In genomic region chr13:94327318-94327717, GRCh38 we compare ENCODE assay signal across 9 cellular contexts.
DNase-seq lines count a peak whose midpoint lies in the region; ATAC-seq, FAIRE-seq and TF ChIP-seq lines count a peak whose summit lies in the region.
"Had no signal": no experiment of that assay in that cellular context is flagged by ENCODE, and none has a peak within 500 bp of the region (broad histone marks: within the 10 kb centered on the region; RNA-seq: fewer than 3 reads in every experiment).

No MANE protein-coding gene starts in this region.

- peak; percentile 72 for FAIRE-seq in endothelial cell of umbilical vein (lab: Jason Lieb, UNC)

- intact Hi-C loops in endothelial cell of umbilical vein (cut with micrococcal nuclease) (loop anchor here (2.0 kb wide), 1 partner anchor 17 kb away; no protein-coding TSS in a partner anchor), Right ventricle myocardium superior (cut with DNase I) (no loop called here)

- no peaks in the 10 kb centered on the region for H3K9me3 Mint-ChIP-seq in neural progenitor cell
- no peaks in the 10 kb centered on the region for H3K9me3 Mint-ChIP-seq in HFFc6

- DNase-seq in GM12864 (ENCODE audit: low read depth) (peak; percentile 82), endothelial cell of umbilical vein (ENCODE audit: low read depth, low spot score) (peak; percentile 12), NCI-H2029 (lab: John Stamatoyannopoulos, UW) (no peak), neural progenitor cell (ENCODE audit: low spot score) (no peak), HFFc6 (no peak), Right ventricle myocardium superior (no peak)
- DNase-seq: psoas muscle had no signal

- POLR2A ChIA-PET in endothelial cell of umbilical vein (lab: Charles Lee), result no interaction called here

- H3K36me3 ChIP-seq in endothelial cell of umbilical vein (ENCODE audit: control insufficient read depth in 2 of 2, extremely low read depth in 1 of 2, insufficient read depth in 2 of 2, low read length in 2 of 2), result no peaks in the 10 kb centered on the region
- no peaks in the 10 kb centered on the region for H3K36me3 ChIP-seq in neural progenitor cell

- H3K9ac ChIP-seq in endothelial cell of umbilical vein (replicated peaks; ENCODE audit: extremely low read depth, insufficient read depth, low read length) (no peak overlapping the region), neural progenitor cell (no peak overlapping the region)

- TF ChIP-seq CTCF in GM12864 (IDR thresholded peaks at IDR 0.05; ENCODE audit: low read depth, low read length, missing control alignments) (no peak), endothelial cell of umbilical vein (IDR thresholded peaks at IDR 0.05; ENCODE audit: extremely low read depth in 1 of 2, insufficient read depth in 1 of 2, low read depth in 1 of 2, low read length in 2 of 2) (no peak), neural progenitor cell (IDR thresholded peaks at IDR 0.05) (no peak), HFFc6 (IDR thresholded peaks at IDR 0.05) (no peak)

- dilution Hi-C loops in endothelial cell of umbilical vein (cut with MboI; ENCODE audit: extremely low pct_ligation_motif_present, low sequenced_read_pairs), result no loop called here

- no peak overlapping the region for H2AFZ ChIP-seq in endothelial cell of umbilical vein (ENCODE audit: low read depth, low read length)
- no peak overlapping the region for H2AFZ ChIP-seq in neural progenitor cell (replicated peaks)

- H3K4me2 ChIP-seq in endothelial cell of umbilical vein (ENCODE audit: insufficient read depth, low read length) (no peak overlapping the region), neural progenitor cell (no peak overlapping the region)

- ATAC-seq in GM21360 (IDR thresholded peaks at IDR 0.05; ENCODE audit: unreplicated experiment), result peak; percentile 99
- peak; percentile 99 for ATAC-seq in HG03439 (IDR thresholded peaks at IDR 0.05; ENCODE audit: unreplicated experiment)
- ATAC-seq in Right ventricle myocardium superior (ENCODE audit: poor library complexity), result no peak
- ATAC-seq: psoas muscle had no signal

- H3K36me3 Mint-ChIP-seq in neural progenitor cell, result no peaks in the 10 kb centered on the region
- H3K36me3 Mint-ChIP-seq in HFFc6 (ENCODE audit: low read depth), result no peaks in the 10 kb centered on the region

- H4K20me1 ChIP-seq in endothelial cell of umbilical vein (replicated peaks; ENCODE audit: control insufficient read depth, extremely low read depth, insufficient read depth, low read length) (no peaks in the 10 kb centered on the region), neural progenitor cell (ENCODE audit: low read depth) (no peaks in the 10 kb centered on the region)

- H3K79me2 ChIP-seq in endothelial cell of umbilical vein (ENCODE audit: control insufficient read depth, insufficient read depth, low read length), result no peaks in the 10 kb centered on the region
- no peaks in the 10 kb centered on the region for H3K79me2 ChIP-seq in neural progenitor cell (ENCODE audit: low read depth)

- peaks cover 15% of the 10 kb centered on the region for H3K4me1 Mint-ChIP-seq in neural progenitor cell
- H3K4me1 Mint-ChIP-seq in HFFc6 (ENCODE audit: low read depth), result peaks cover 43% of the 10 kb centered on the region

- H3K4me3 ChIP-seq in GM12864 (ENCODE audit: low read depth, low read length) (0 out of 2 replicates have a peak overlapping the region, but pooled peaks have one; percentile 2), endothelial cell of umbilical vein (replicated peaks in 1 of 3; ENCODE audit: insufficient read depth in 1 of 3, low read depth in 1 of 3, low read length in 3 of 3) (no peak overlapping the region), neural progenitor cell (no peak overlapping the region)
- H3K4me3 ChIP-seq: psoas muscle had no signal

- no peak for TF ChIP-seq POLR2A in endothelial cell of umbilical vein (IDR thresholded peaks at IDR 0.05; ENCODE audit: low read depth, low read length)

- H3K9me3 ChIP-seq in endothelial cell of umbilical vein (replicated peaks; ENCODE audit: control insufficient read depth, insufficient read depth, low read length) (no peaks in the 10 kb centered on the region), neural progenitor cell (ENCODE audit: low read depth) (no peaks in the 10 kb centered on the region)
- H3K9me3 ChIP-seq: psoas muscle had no signal

- no peak overlapping the region for H3K4me3 Mint-ChIP-seq in neural progenitor cell
- H3K4me3 Mint-ChIP-seq in HFFc6, result no peak overlapping the region

- no peaks in the 10 kb centered on the region for H3F3A ChIP-seq in neural progenitor cell (ENCODE audit: low read depth)

- H3K27me3 ChIP-seq in endothelial cell of umbilical vein (ENCODE audit: control insufficient read depth in 2 of 2, insufficient read depth in 2 of 2, low read length in 2 of 2) (no peaks in the 10 kb centered on the region), neural progenitor cell (no peaks in the 10 kb centered on the region)

- CTCF ChIA-PET in endothelial cell of umbilical vein (lab: Charles Lee), result no interaction called here

- H3K27ac ChIP-seq in endothelial cell of umbilical vein (ENCODE audit: insufficient read depth, low read depth, low read length), result no peak overlapping the region
- no peak overlapping the region for H3K27ac ChIP-seq in neural progenitor cell
- H3K27ac ChIP-seq: psoas muscle had no signal

- BruUV-seq in endothelial cell of umbilical vein (replicated peaks; lab: Mats Ljungman, UMichigan), result no TSS peak

- H3K9me1 ChIP-seq in endothelial cell of umbilical vein (replicated peaks; ENCODE audit: control insufficient read depth, extremely low read depth, insufficient read depth, low read length), result no peaks in the 10 kb centered on the region

- H3K27me3 Mint-ChIP-seq in neural progenitor cell (ENCODE audit: insufficient read depth, low read depth) (peaks cover 2% of the 10 kb centered on the region), HFFc6 (ENCODE audit: insufficient read depth) (no peaks in the 10 kb centered on the region)

- H3K4me1 ChIP-seq in endothelial cell of umbilical vein (ENCODE audit: control insufficient read depth, extremely low read depth, insufficient read depth, low read length), result peaks cover 2% of the 10 kb centered on the region
- H3K4me1 ChIP-seq in neural progenitor cell, result peaks cover 12% of the 10 kb centered on the region
- H3K4me1 ChIP-seq: psoas muscle had no signal

- H3K27ac Mint-ChIP-seq in neural progenitor cell, result no peak overlapping the region
- H3K27ac Mint-ChIP-seq in HFFc6, result no peak overlapping the region

TF ChIP-seq in endothelial cell of umbilical vein, 7 proteins besides CTCF, POLR2A, EP300 and RAD21:
- TF ChIP-seq FOS (IDR thresholded peaks at IDR 0.05; ENCODE audit: borderline replicate concordance, insufficient read depth, low read length), result no peak
- TF ChIP-seq JUN (IDR thresholded peaks at IDR 0.05; ENCODE audit: borderline replicate concordance, insufficient read depth, insufficient read length, low read depth), result no peak
- no peak for TF ChIP-seq GATA2 (IDR thresholded peaks at IDR 0.05; ENCODE audit: insufficient read depth, insufficient read length, low read depth, low read length)
- TF ChIP-seq MYC (IDR thresholded peaks at IDR 0.05; ENCODE audit: low read depth, low read length), result no peak
- TF ChIP-seq POLR2AphosphoS5 (IDR thresholded peaks at IDR 0.05; ENCODE audit: insufficient read depth, low read depth, low read length), result no peak
TF ChIP-seq in endothelial cell of umbilical vein: peak in this region for 0.

Comparison
In these comparisons a context has a peak if more than half of its experiments do, and no peak if none do; other contexts are left out.
1. DNase-seq: peak in GM12864 (single experiment) and endothelial cell of umbilical vein (single experiment); none in NCI-H2029 (single experiment), neural progenitor cell (single experiment), HFFc6 (single experiment) and Right ventricle myocardium superior (single experiment).